ENCODE assay signal across 19 cellular contexts in genomic region chr5:148193202-148193601, GRCh38. TPM values are rescaled to one million over a fixed set of nuclear protein-coding genes. Genes with fewer than 3 reads are reported as not detected.
DNase-seq lines count a peak whose midpoint lies in the region; ATAC-seq and TF ChIP-seq lines count a peak whose summit lies in the region.
"Had no signal": no experiment of that assay in that cellular context is flagged by ENCODE, and none has a peak within 500 bp of the region (broad histone marks: within the 10 kb centered on the region; RNA-seq: fewer than 3 reads in every experiment).

No MANE protein-coding gene starts in this region.

- H3K4me2 ChIP-seq in smooth muscle cell = no peak overlapping the region
- H3K4me2 ChIP-seq: A549, GM23338 had no signal

- H3K9me3 ChIP-seq in muscle layer of colon (ENCODE audit: low read length) (no peaks in the 10 kb centered on the region), smooth muscle cell (replicated peaks; ENCODE audit: low read depth) (no peaks in the 10 kb centered on the region), HAP-1 (no peaks in the 10 kb centered on the region)
- H3K9me3 ChIP-seq: A549, Caco-2 had no signal

- in situ Hi-C loops in HAP-1 (cut with MboI; ENCODE audit: low sequenced_read_pairs) = loop anchor here (25.0 kb wide), 1 partner anchor 544 kb away; no protein-coding TSS in a partner anchor

- H3K4me1 ChIP-seq in muscle layer of colon (ENCODE audit: insufficient read depth, low read length) = peaks cover 4% of the 10 kb centered on the region
- no peaks in the 10 kb centered on the region for H3K4me1 ChIP-seq in smooth muscle cell (ENCODE audit: low read depth)
- no peaks in the 10 kb centered on the region for H3K4me1 ChIP-seq in HAP-1
- H3K4me1 ChIP-seq: A549, Caco-2 had no signal

- H3K27ac ChIP-seq in epithelial cell of prostate = peak overlapping the region; percentile 59
- H3K27ac ChIP-seq in muscle layer of colon (ENCODE audit: low read depth, low read length) = peak overlapping the region; percentile 53
- H3K27ac ChIP-seq in smooth muscle cell (ENCODE audit: low read depth) = peak overlapping the region; percentile 30
- H3K27ac ChIP-seq: 22Rv1, A549, C4-2B had no signal

- no peak overlapping the region for H3K4me3 ChIP-seq in LNCaP clone FGC (ENCODE audit: low read depth, low read length)
- H3K4me3 ChIP-seq in muscle layer of colon (ENCODE audit: low read depth in 1 of 2, low read length in 2 of 2) = no peak overlapping the region
- H3K4me3 ChIP-seq in smooth muscle cell = no peak overlapping the region
- no peak overlapping the region for H3K4me3 ChIP-seq in HAP-1
- H3K4me3 ChIP-seq: A549, GM23338 had no signal

- H3K27me3 ChIP-seq in muscle layer of colon (ENCODE audit: control insufficient read depth in 1 of 2, insufficient read depth in 2 of 2, low read length in 2 of 2) = no peaks in the 10 kb centered on the region
- H3K27me3 ChIP-seq in smooth muscle cell (ENCODE audit: low read depth) = peaks cover 28% of the 10 kb centered on the region
- H3K27me3 ChIP-seq in HAP-1 (ENCODE audit: low read depth) = peaks cover 2% of the 10 kb centered on the region; the same call in 1 of the 2 replicates

- H3K36me3 ChIP-seq in muscle layer of colon (ENCODE audit: insufficient read depth, low read length) (no peaks in the 10 kb centered on the region), smooth muscle cell (ENCODE audit: low read depth) (no peaks in the 10 kb centered on the region), HAP-1 (replicated peaks) (no peaks in the 10 kb centered on the region)

- H3K9ac ChIP-seq in muscle layer of colon (ENCODE audit: low read length) = no peak overlapping the region
- no peak overlapping the region for H3K9ac ChIP-seq in smooth muscle cell (ENCODE audit: low read depth)

- TF ChIP-seq CTCF in LNCaP clone FGC (IDR thresholded peaks at IDR 0.05; ENCODE audit: control insufficient read depth, extremely low read depth, insufficient read depth) (no peak), smooth muscle cell (IDR thresholded peaks at IDR 0.05; ENCODE audit: borderline replicate concordance, insufficient read depth, poor library complexity, severe bottlenecking) (no peak)

- H3K79me2 ChIP-seq in smooth muscle cell (ENCODE audit: low read depth) = no peaks in the 10 kb centered on the region

- H3F3A ChIP-seq in smooth muscle cell (ENCODE audit: low read depth) = no peaks in the 10 kb centered on the region

- peak; percentile 30 for DNase-seq in LNCaP clone FGC (ENCODE audit: low read depth)
- DNase-seq in epithelial cell of prostate (ENCODE audit: low read depth, low spot score) = no peak
- no peak for DNase-seq in smooth muscle cell (lab: John Stamatoyannopoulos, UW; ENCODE audit: unreplicated experiment)
- DNase-seq in stimulated activated naive CD8-positive, alpha-beta T cell treated with anti-CD3 and anti-CD28 coated beads, Interleukin-15, Interleukin-2, amounts not matched to agents 100 U/mL and 50 U/mL, for 24 hours = no peak
- no peak for DNase-seq in HAP-1 (ENCODE audit: low spot score in 2 of 2)
- no peak for DNase-seq in stimulated activated CD4-positive, alpha-beta T cell treated with anti-CD3 and anti-CD28 coated beads, Interleukin-2, amount 100 ng/mL, for 48 hours
- DNase-seq: AML-193; Caco-2; CD4-positive, alpha-beta T cell; GDM1; H7 had no signal

- no peak for ATAC-seq in stimulated activated naive CD8-positive, alpha-beta T cell treated with anti-CD3 and anti-CD28 coated beads, Interleukin-15, Interleukin-2, amounts not matched to agents 100 U/mL and 50 U/mL, for 24 hours
- ATAC-seq: A549, GM23338, HepG2 had no signal

- no peaks in the 10 kb centered on the region for H4K20me1 ChIP-seq in smooth muscle cell (ENCODE audit: low read depth)

- WGBS in smooth muscle cell (ENCODE audit: low lambda C conversion rate) = 79% methylated on average over 1 of the region's 1 CpG

- no peak overlapping the region for H2AFZ ChIP-seq in smooth muscle cell (ENCODE audit: low read depth)
- H2AFZ ChIP-seq: GM23338 had no signal

RNA-seq across cellular contexts. Expression of gene SPINK6, which starts 9.6 kb away (rescaled TPM):
- total RNA-seq in smooth muscle cell = 102 and 218 TPM in 2 replicates
- 112 and 193 TPM in 2 replicates for polyA plus RNA-seq in smooth muscle cell
- total RNA-seq: Caco-2; CD4-positive, alpha-beta T cell; Daoy; GM23338; H7; HepG2 had no signal
- polyA plus RNA-seq: BJ, HepG2 had no signal

RNA-seq across cellular contexts. Expression of gene SPINK14, which starts 24.9 kb away (rescaled TPM):
- total RNA-seq in smooth muscle cell = not detected in 2 replicates
- polyA plus RNA-seq in smooth muscle cell = not detected in 2 replicates
- total RNA-seq: Caco-2; CD4-positive, alpha-beta T cell; Daoy; GM23338; H7; HepG2 had no signal
- polyA plus RNA-seq: A549, BJ, GM23338, HepG2 had no signal

RNA-seq across cellular contexts. Expression of gene MARCOL, which starts 45.1 kb away (rescaled TPM):
- total RNA-seq in smooth muscle cell = 1.2 TPM in 1 of 2 replicates, not detected in the other
- not detected in 2 replicates for polyA plus RNA-seq in smooth muscle cell
- total RNA-seq: Caco-2; CD4-positive, alpha-beta T cell; Daoy; GM23338; H7; HepG2 had no signal
- polyA plus RNA-seq: BJ, GM23338, HepG2 had no signal
